In the genomic region with DNA sequence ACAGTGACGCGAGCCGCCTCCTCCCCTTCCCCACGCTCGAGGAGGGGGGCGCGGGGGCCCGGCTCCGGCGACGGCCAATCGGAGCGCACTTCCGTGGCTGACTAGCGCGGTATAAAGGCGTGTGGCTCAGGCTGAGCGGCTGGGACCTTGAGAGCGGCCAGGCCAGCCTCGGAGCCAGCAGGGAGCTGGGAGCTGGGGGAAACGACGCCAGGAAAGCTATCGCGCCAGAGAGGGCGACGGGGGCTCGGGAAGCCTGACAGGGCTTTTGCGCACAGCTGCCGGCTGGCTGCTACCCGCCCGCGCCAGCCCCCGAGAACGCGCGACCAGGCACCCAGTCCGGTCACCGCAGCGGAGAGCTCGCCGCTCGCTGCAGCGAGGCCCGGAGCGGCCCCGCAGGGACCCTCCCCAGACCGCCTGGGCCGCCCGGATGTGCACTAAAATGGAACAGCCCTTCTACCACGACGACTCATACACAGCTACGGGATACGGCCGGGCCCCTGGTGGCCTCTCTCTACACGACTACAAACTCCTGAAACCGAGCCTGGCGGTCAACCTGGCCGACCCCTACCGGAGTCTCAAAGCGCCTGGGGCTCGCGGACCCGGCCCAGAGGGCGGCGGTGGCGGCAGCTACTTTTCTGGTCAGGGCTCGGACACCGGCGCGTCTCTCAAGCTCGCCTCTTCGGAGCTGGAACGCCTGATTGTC, we compare ENCODE assay signal across 7 cellular contexts. TPM values are rescaled to one million over a fixed set of nuclear protein-coding genes. Genes with fewer than 3 reads are reported as not detected.
A peak's percentile ranks its signal among the peaks of the same experiment; 100 is the strongest.
DNase-seq lines count a peak whose midpoint lies in the region; ATAC-seq, FAIRE-seq and TF ChIP-seq lines count a peak whose summit lies in the region.

A gene (plus strand): TSS at position 142 of the 703 bp plus-strand sequence. CDS start 286 bp downstream, at position 428.

- no peak within 1 kb of the TSS for H2AFZ ChIP-seq in smooth muscle cell (ENCODE audit: low read depth)

- no peak for TF ChIP-seq CTCF in WTC11 (IDR thresholded peaks at IDR 0.05)
- TF ChIP-seq CTCF in bronchial epithelial cell (IDR thresholded peaks at IDR 0.05; ENCODE audit: insufficient read depth, low read length, severe bottlenecking), result no peak
- no peak for TF ChIP-seq CTCF in smooth muscle cell (IDR thresholded peaks at IDR 0.05; ENCODE audit: borderline replicate concordance, insufficient read depth, poor library complexity, severe bottlenecking)

- H3K27me3 ChIP-seq in bronchial epithelial cell (ENCODE audit: control insufficient read depth, insufficient read depth, low read length), result no peaks in the 10 kb centered on the region
- no peaks in the 10 kb centered on the region for H3K27me3 ChIP-seq in smooth muscle cell (ENCODE audit: low read depth)

- no peaks in the 10 kb centered on the region for H3K9me3 ChIP-seq in smooth muscle cell (replicated peaks; ENCODE audit: low read depth)

- H3K36me3 ChIP-seq in bronchial epithelial cell (ENCODE audit: control insufficient read depth, insufficient read depth, low read length), result peaks cover 11% of the 10 kb centered on the region
- no peaks in the 10 kb centered on the region for H3K36me3 ChIP-seq in smooth muscle cell (ENCODE audit: low read depth)

- H3K4me1 ChIP-seq in smooth muscle cell (ENCODE audit: low read depth), result peaks cover 25% of the 10 kb centered on the region

- WGBS in smooth muscle cell (ENCODE audit: low lambda C conversion rate), result under 1% methylated on average over 71 of the region's 73 CpGs

- H3K27ac ChIP-seq in smooth muscle cell (ENCODE audit: low read depth), result peak within 1 kb of the TSS; percentile 96

- peaks cover 40% of the 10 kb centered on the region for H3F3A ChIP-seq in smooth muscle cell (ENCODE audit: low read depth)

- H3K27me3 Mint-ChIP-seq in WTC11 (ENCODE audit: low read depth), result peaks cover 32% of the 10 kb centered on the region

- peaks cover 20% of the 10 kb centered on the region for H3K79me2 ChIP-seq in smooth muscle cell (ENCODE audit: low read depth)

- peak within 1 kb of the TSS; percentile 93 for H3K4me2 ChIP-seq in smooth muscle cell

- peak within 1 kb of the TSS; percentile 79 for H3K27ac Mint-ChIP-seq in WTC11

- H3K4me1 Mint-ChIP-seq in WTC11, result peaks cover 39% of the 10 kb centered on the region

- CTCF ChIA-PET in WTC11 (lab: Charles Lee), result interaction anchor here (0.9 to 14.0 kb wide), 10 partner anchors 10 to 119 kb away, joined by 3 to 341 read pairs (median 8); a partner anchor contains a TSS

- ATAC-seq in GM18502 (IDR thresholded peaks at IDR 0.05; ENCODE audit: poor library complexity, unreplicated experiment) (peak; percentile 29), HG03039 (IDR thresholded peaks at IDR 0.05; ENCODE audit: unreplicated experiment) (peak; percentile 25), WTC11 (peak; percentile 17)

- peak within 1 kb of the TSS; percentile 84 for H3K4me3 Mint-ChIP-seq in WTC11

- POLR2A ChIA-PET in WTC11 (lab: Charles Lee), result interaction anchor here (0.6 to 3.1 kb wide), 10 partner anchors 8 to 174 kb away, joined by 3 to 29 read pairs (median 4); a partner anchor contains a TSS

- peak; percentile 95 for DNase-seq in NCI-H226
- peak; percentile 81 for DNase-seq in WTC11 (ENCODE audit: low spot score)
- peak; percentile 88 for DNase-seq in bronchial epithelial cell (ENCODE audit: low read depth)
- DNase-seq in iPS-NIHi7 (ENCODE audit: extremely low spot score), result peak; percentile 73
- DNase-seq in smooth muscle cell (lab: John Stamatoyannopoulos, UW; ENCODE audit: unreplicated experiment), result peak; percentile 96

- H3K36me3 Mint-ChIP-seq in WTC11, result no peaks in the 10 kb centered on the region

- peaks cover 24% of the 10 kb centered on the region for H4K20me1 ChIP-seq in smooth muscle cell (ENCODE audit: low read depth)

- H3K9ac ChIP-seq in smooth muscle cell (ENCODE audit: low read depth), result peak within 1 kb of the TSS; percentile 99

- no peaks in the 10 kb centered on the region for H3K9me3 Mint-ChIP-seq in WTC11

- peak within 1 kb of the TSS; percentile 98 for H3K4me3 ChIP-seq in bronchial epithelial cell (ENCODE audit: low read depth, low read length)
- H3K4me3 ChIP-seq in smooth muscle cell, result peak within 1 kb of the TSS; percentile 98

- FAIRE-seq in bronchial epithelial cell (lab: Jason Lieb, UNC), result no peak

TF ChIP-seq in WTC11, 78 proteins besides CTCF, POLR2A, EP300 and RAD21 (continues in another document):
- peak; percentile 75; the same call in 1 of the 2 replicates for TF ChIP-seq ELF4 (CRISPR knock-in tag; IDR thresholded peaks at IDR 0.05; ENCODE audit: low read depth)
- TF ChIP-seq ZNF219 (CRISPR knock-in tag; IDR thresholded peaks at IDR 0.05; ENCODE audit: borderline replicate concordance), result peak; percentile 4; the same call in 1 of the 2 replicates
- TF ChIP-seq, protein P1, sequence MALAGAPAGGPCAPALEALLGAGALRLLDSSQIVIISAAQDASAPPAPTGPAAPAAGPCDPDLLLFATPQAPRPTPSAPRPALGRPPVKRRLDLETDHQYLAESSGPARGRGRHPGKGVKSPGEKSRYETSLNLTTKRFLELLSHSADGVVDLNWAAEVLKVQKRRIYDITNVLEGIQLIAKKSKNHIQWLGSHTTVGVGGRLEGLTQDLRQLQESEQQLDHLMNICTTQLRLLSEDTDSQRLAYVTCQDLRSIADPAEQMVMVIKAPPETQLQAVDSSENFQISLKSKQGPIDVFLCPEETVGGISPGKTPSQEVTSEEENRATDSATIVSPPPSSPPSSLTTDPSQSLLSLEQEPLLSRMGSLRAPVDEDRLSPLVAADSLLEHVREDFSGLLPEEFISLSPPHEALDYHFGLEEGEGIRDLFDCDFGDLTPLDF (CRISPR knock-in tag; IDR thresholded peaks at IDR 0.05), result peak; percentile 40; the same call in 1 of the 2 replicates
- peak; percentile 34; the same call in 1 of the 2 replicates for TF ChIP-seq ZBTB21 (CRISPR knock-in tag; IDR thresholded peaks at IDR 0.05; ENCODE audit: borderline replicate concordance)
- no peak for TF ChIP-seq KAT7 (CRISPR knock-in tag; IDR thresholded peaks at IDR 0.05; ENCODE audit: borderline replicate concordance)
- TF ChIP-seq, protein P2, sequence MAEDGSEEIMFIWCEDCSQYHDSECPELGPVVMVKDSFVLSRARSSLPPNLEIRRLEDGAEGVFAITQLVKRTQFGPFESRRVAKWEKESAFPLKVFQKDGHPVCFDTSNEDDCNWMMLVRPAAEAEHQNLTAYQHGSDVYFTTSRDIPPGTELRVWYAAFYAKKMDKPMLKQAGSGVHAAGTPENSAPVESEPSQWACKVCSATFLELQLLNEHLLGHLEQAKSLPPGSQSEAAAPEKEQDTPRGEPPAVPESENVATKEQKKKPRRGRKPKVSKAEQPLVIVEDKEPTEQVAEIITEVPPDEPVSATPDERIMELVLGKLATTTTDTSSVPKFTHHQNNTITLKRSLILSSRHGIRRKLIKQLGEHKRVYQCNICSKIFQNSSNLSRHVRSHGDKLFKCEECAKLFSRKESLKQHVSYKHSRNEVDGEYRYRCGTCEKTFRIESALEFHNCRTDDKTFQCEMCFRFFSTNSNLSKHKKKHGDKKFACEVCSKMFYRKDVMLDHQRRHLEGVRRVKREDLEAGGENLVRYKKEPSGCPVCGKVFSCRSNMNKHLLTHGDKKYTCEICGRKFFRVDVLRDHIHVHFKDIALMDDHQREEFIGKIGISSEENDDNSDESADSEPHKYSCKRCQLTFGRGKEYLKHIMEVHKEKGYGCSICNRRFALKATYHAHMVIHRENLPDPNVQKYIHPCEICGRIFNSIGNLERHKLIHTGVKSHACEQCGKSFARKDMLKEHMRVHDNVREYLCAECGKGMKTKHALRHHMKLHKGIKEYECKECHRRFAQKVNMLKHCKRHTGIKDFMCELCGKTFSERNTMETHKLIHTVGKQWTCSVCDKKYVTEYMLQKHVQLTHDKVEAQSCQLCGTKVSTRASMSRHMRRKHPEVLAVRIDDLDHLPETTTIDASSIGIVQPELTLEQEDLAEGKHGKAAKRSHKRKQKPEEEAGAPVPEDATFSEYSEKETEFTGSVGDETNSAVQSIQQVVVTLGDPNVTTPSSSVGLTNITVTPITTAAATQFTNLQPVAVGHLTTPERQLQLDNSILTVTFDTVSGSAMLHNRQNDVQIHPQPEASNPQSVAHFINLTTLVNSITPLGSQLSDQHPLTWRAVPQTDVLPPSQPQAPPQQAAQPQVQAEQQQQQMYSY (CRISPR knock-in tag; IDR thresholded peaks at IDR 0.05), result no peak
- TF ChIP-seq, protein P3, sequence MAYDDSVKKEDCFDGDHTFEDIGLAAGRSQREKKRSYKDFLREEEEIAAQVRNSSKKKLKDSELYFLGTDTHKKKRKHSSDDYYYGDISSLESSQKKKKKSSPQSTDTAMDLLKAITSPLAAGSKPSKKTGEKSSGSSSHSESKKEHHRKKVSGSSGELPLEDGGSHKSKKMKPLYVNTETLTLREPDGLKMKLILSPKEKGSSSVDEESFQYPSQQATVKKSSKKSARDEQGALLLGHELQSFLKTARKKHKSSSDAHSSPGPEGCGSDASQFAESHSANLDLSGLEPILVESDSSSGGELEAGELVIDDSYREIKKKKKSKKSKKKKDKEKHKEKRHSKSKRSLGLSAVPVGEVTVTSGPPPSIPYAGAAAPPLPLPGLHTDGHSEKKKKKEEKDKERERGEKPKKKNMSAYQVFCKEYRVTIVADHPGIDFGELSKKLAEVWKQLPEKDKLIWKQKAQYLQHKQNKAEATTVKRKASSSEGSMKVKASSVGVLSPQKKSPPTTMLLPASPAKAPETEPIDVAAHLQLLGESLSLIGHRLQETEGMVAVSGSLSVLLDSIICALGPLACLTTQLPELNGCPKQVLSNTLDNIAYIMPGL (CRISPR knock-in tag; IDR thresholded peaks at IDR 0.05), result 0 out of 2 replicates have a peak, but pooled peaks have one; percentile 44
- TF ChIP-seq TEAD1 (CRISPR knock-in tag; IDR thresholded peaks at IDR 0.05), result 0 out of 2 replicates have a peak, but pooled peaks have one; percentile 56
- TF ChIP-seq TCF7 (CRISPR knock-in tag; IDR thresholded peaks at IDR 0.05; ENCODE audit: low read depth), result no peak

RNA-seq across cellular contexts. Expression of the gene that starts here (rescaled TPM):
- 6.6 to 11.5 TPM (median 10.2 TPM) in 3 replicates for total RNA-seq in WTC11 (2021)
- total RNA-seq in bronchial epithelial cell, result 158 and 179 TPM in 2 replicates
- 687 and 756 TPM in 2 replicates for total RNA-seq in smooth muscle cell
- polyA plus RNA-seq in smooth muscle cell, result 1,281 and 1,575 TPM in 2 replicates

Comparison
In these comparisons a context has a peak if more than half of its experiments do, and no peak if none do; other contexts are left out.
1. Peak in every context shown above with its lines: DNase-seq, ATAC-seq, H3K4me3 ChIP-seq and H3K27ac ChIP-seq.
2. RNA of the gene that starts here (total RNA-seq): 687 to 756 TPM in smooth muscle cell and 158 to 179 TPM in bronchial epithelial cell; 6.6 to 11.5 TPM in WTC11; every median in the first group is over 10 times any median in the second.